In genomic region chr9:70683841-70684240, GRCh38 we compare ENCODE assay signal across 21 cellular contexts.
"Had no signal": no experiment of that assay in that cellular context is flagged by ENCODE, and none has a peak within 500 bp of the region (broad histone marks: within the 10 kb centered on the region; RNA-seq: fewer than 3 reads in every experiment).

No MANE protein-coding gene starts in this region.

- ATAC-seq: activated CD8-positive, alpha-beta memory T cell treated with anti-CD3 and anti-CD28 coated beads, Interleukin-2, amount 10 ng/mL, durations not matched to agents 7 days and 5 days; PC-3; T-cell had no signal

- DNase-seq: activated B cell treated with CpG ODN at 0.5 μM for 24 hours; activated CD4-positive, alpha-beta T cell treated with anti-CD3 and anti-CD28 coated beads for 1 hour; activated CD4-positive, alpha-beta T cell treated with anti-CD3 and anti-CD28 coated beads, Interleukin-2, amount 10 ng/mL, durations not matched to agents 24 days and 14 days; activated CD4-positive, alpha-beta T cell treated with anti-CD3 and anti-CD28 coated beads, Interleukin-2, amount 50 U/mL, for 48 hours; activated CD8-positive, alpha-beta memory T cell treated with anti-CD3 and anti-CD28 coated beads, Interleukin-2, amount 10 ng/mL, durations not matched to agents 7 days and 5 days; activated effector memory CD4-positive, alpha-beta T cell treated with Interleukin-2 at 50 U/mL for 16 hours; activated naive CD4-positive, alpha-beta T cell; activated T-cell treated with anti-CD3 and anti-CD28 coated beads, Interleukin-2, amount 50 U/mL, for 24 hours; brain microvascular endothelial cell; MM.1S; NCI-H146; NCI-H187 treated with DMSO at 0.1 percent for 48 hours; NCI-H2081 treated with DMSO at 0.1 percent for 48 hours; NCI-H446; NCI-H524; PC-3; SIG-M5; T-cell; T-helper 2 cell; T1000 had no signal

- H3K36me3 ChIP-seq: brain microvascular endothelial cell had no signal

- H3K27ac ChIP-seq: brain microvascular endothelial cell, SK-N-MC had no signal

- H3K27me3 ChIP-seq: brain microvascular endothelial cell had no signal

- H3K4me3 ChIP-seq: SK-N-MC had no signal
